In genomic region chr3:59237121-59237520, GRCh38 we compare ENCODE assay signal across 27 cellular contexts.
DNase-seq lines count a peak whose midpoint lies in the region; ATAC-seq, FAIRE-seq and TF ChIP-seq lines count a peak whose summit lies in the region.
"Had no signal": no experiment of that assay in that cellular context is flagged by ENCODE, and none has a peak within 500 bp of the region (broad histone marks: within the 10 kb centered on the region; RNA-seq: fewer than 3 reads in every experiment).

No MANE protein-coding gene starts in this region.

- intact Hi-C loops in pancreas (cut with DNase I), result no loop called here

- H3K9me3 ChIP-seq in pancreas (no peaks in the 10 kb centered on the region), right atrium auricular region (no peaks in the 10 kb centered on the region)
- H3K9me3 ChIP-seq: psoas muscle had no signal

- H3K4me1 ChIP-seq in foreskin keratinocyte, result peaks cover 22% of the 10 kb centered on the region
- no peaks in the 10 kb centered on the region for H3K4me1 ChIP-seq in pancreas
- no peaks in the 10 kb centered on the region for H3K4me1 ChIP-seq in right atrium auricular region
- H3K4me1 ChIP-seq: neural progenitor cell, psoas muscle had no signal

- H3K27ac ChIP-seq in foreskin keratinocyte (peak overlapping the region; percentile 32), pancreas (no peak overlapping the region), right atrium auricular region (no peak overlapping the region)
- H3K27ac ChIP-seq: C4-2B, neural progenitor cell, psoas muscle, skin epidermis had no signal

- no peak for TF ChIP-seq CTCF in foreskin keratinocyte (conservative IDR thresholded peaks at IDR 0.05)
- TF ChIP-seq CTCF in pancreas (IDR thresholded peaks at IDR 0.05), result no peak
- no peak for TF ChIP-seq CTCF in right atrium auricular region (IDR thresholded peaks at IDR 0.05)

- ATAC-seq in foreskin keratinocyte, result peak; percentile 79
- no peak for ATAC-seq in pancreas
- ATAC-seq: psoas muscle had no signal

- no peak overlapping the region for H3K4me3 ChIP-seq in pancreas
- H3K4me3 ChIP-seq in right atrium auricular region, result no peak overlapping the region
- H3K4me3 ChIP-seq: lung, neural progenitor cell, psoas muscle, skin epidermis had no signal

- FAIRE-seq in pancreas (lab: Jason Lieb, UNC), result no peak

- 83 to 91% methylated on average over 6 of the region's 6 CpGs for WGBS in pancreas, 2 donors

- peak; percentile 67 for DNase-seq in AG20443 (ENCODE audit: low spot score)
- peak; percentile 69 for DNase-seq in HS-5 (ENCODE audit: low read depth)
- peak; percentile 50 for DNase-seq in SW480 (ENCODE audit: low spot score)
- peak; percentile 74 to 91 for DNase-seq in foreskin keratinocyte
- no peak for DNase-seq in medulla oblongata (ENCODE audit: extremely low spot score)
- no peak for DNase-seq in pancreas
- DNase-seq in activated gamma-delta T cell (lab: John Stamatoyannopoulos, UW), result no peak
- no peak for DNase-seq in right atrium auricular region (ENCODE audit: low spot score)
- DNase-seq: ACHN; activated CD8-positive, alpha-beta memory T cell treated with anti-CD3 and anti-CD28 coated beads for 24 hours; activated naive CD4-positive, alpha-beta T cell treated with Interleukin-2 at 50 U/mL for 16 hours; activated T-cell treated with anti-CD3 and anti-CD28 coated beads, Interleukin-2, amount 50 U/mL, for 1 hour; amygdala; caudate nucleus; endodermal cell; HFFc6; kidney glomerular epithelial cell; MM.1S; NCI-H1417; NCI-H2081; NCI-H345; psoas muscle; Right ventricle myocardium superior had no signal

- H3K27me3 ChIP-seq in foreskin keratinocyte (no peaks in the 10 kb centered on the region), pancreas (no peaks in the 10 kb centered on the region), right atrium auricular region (no peaks in the 10 kb centered on the region)
- H3K27me3 ChIP-seq: neural progenitor cell had no signal

- H3K36me3 ChIP-seq in pancreas, result no peaks in the 10 kb centered on the region
- no peaks in the 10 kb centered on the region for H3K36me3 ChIP-seq in right atrium auricular region
- H3K36me3 ChIP-seq: neural progenitor cell had no signal

Comparison
In these comparisons a context has a peak if more than half of its experiments do, and no peak if none do; other contexts are left out.
1. DNase-seq: peak in AG20443 (single experiment), HS-5 (single experiment), SW480 (single experiment) and foreskin keratinocyte (2 of 2); none in medulla oblongata (single experiment), pancreas (0 of 6), activated gamma-delta T cell (single experiment) and right atrium auricular region (single experiment).